1 cellular context compared by ENCODE assay signal in genomic region chr6:62681108-62681507, GRCh38.
TF ChIP-seq lines count a peak whose summit lies in the region.

No MANE protein-coding gene starts in this region.

TF ChIP-seq in HepG2, 621 proteins besides CTCF, POLR2A, EP300 and RAD21 (continued from another document):
- no peak for TF ChIP-seq ARID4A (CRISPR knock-in tag; IDR thresholded peaks at IDR 0.05; ENCODE audit: borderline replicate concordance)
- TF ChIP-seq MAFK (conservative IDR thresholded peaks at IDR 0.05 in 1 of 2, IDR thresholded peaks at IDR 0.05 in 1 of 2; ENCODE audit: low read length in 2 of 2): peak; percentile 86 to 95
- TF ChIP-seq ZFP90 (CRISPR knock-in tag; IDR thresholded peaks at IDR 0.05; ENCODE audit: borderline replicate concordance): no peak
- TF ChIP-seq MAFF (IDR thresholded peaks at IDR 0.05; ENCODE audit: low read depth, low read length): peak; percentile 90
TF ChIP-seq in HepG2: peak in this region for 2.
